In the genomic region with DNA sequence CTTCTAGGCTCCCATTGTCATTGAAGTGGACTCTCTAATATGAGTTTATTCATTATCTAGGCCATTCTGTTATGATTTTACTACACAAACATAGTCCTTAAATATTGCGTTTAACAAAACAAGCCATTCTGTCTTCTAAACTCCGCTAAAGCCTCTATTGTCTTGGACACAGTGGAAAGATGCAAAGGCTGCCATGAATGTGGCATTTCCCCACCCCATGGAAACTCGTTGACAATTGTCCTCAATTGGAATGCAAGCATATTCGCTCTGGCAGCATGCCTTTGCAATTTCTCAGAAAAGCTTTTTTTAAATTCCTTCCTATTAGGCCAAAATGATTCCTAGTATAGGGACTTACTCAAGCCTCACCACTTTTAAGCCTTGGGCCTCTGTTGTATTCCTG, we compare ENCODE assay signal across 23 cellular contexts. TPM values are rescaled to one million over a fixed set of nuclear protein-coding genes. Genes with fewer than 3 reads are reported as not detected.
"Had no signal": no experiment of that assay in that cellular context is flagged by ENCODE, and none has a peak within 500 bp of the region (broad histone marks: within the 10 kb centered on the region; RNA-seq: fewer than 3 reads in every experiment).

No MANE protein-coding gene starts in this region.

- H3K27me3 ChIP-seq: dorsolateral prefrontal cortex, hepatocyte, ovary, right atrium auricular region, sigmoid colon, stomach had no signal

- H2AFZ ChIP-seq: hepatocyte had no signal

- H3K36me3 ChIP-seq: ovary, right atrium auricular region, sigmoid colon, stomach had no signal

- H3K9me3 ChIP-seq: ovary, right atrium auricular region, sigmoid colon, stomach had no signal

- H3K4me3 ChIP-seq: dorsolateral prefrontal cortex, hepatocyte, ovary, right atrium auricular region, sigmoid colon, stomach had no signal

- DNase-seq: cortex of kidney; dorsolateral prefrontal cortex; effector CD8-positive, alpha-beta T cell; foreskin melanocyte; head of caudate nucleus; kidney glomerular epithelial cell; naive thymus-derived CD4-positive, alpha-beta T cell; nephron progenitor cell; ovary; sigmoid colon; small intestine; stimulated activated CD4-positive, alpha-beta T cell treated with anti-CD3 and anti-CD28 coated beads, Interleukin-12 subunit alpha, Interleukin-12 subunit beta, amount 100 ng/mL, for 4 hours; stimulated activated naive CD4-positive, alpha-beta T cell; stomach; substantia nigra had no signal

- ATAC-seq: naive thymus-derived CD4-positive, alpha-beta T cell had no signal

- H3K4me2 ChIP-seq: hepatocyte had no signal

- H3K4me1 ChIP-seq: right atrium auricular region, sigmoid colon, stomach had no signal

- H3K27ac ChIP-seq: dorsolateral prefrontal cortex, hepatocyte, ovary, right atrium auricular region, sigmoid colon, stomach had no signal

- H3K79me2 ChIP-seq: hepatocyte had no signal

RNA-seq across cellular contexts. Expression of gene OR2A4, which starts 22.8 kb away (rescaled TPM):
- total RNA-seq: hepatocyte; lung microvascular endothelial cell; mesenteric fat pad; naive thymus-derived CD4-positive, alpha-beta T cell; ovary; posterior vena cava; right atrium auricular region had no signal
- polyA plus RNA-seq: esophagus; naive thymus-derived CD4-positive, alpha-beta T cell; ovary; sigmoid colon; small intestine; stomach had no signal

RNA-seq across cellular contexts. Expression of gene CTAGE9, which starts 32.4 kb away (rescaled TPM):
- total RNA-seq: dorsolateral prefrontal cortex; liver; lung microvascular endothelial cell; mesenteric fat pad; mononuclear cell; naive thymus-derived CD4-positive, alpha-beta T cell; ovary; posterior vena cava; right atrium auricular region; sigmoid colon had no signal
- polyA plus RNA-seq: esophagus; hepatocyte; liver; naive thymus-derived CD4-positive, alpha-beta T cell; ovary; sigmoid colon; small intestine; stomach had no signal
